ENCODE assay signal across 8 cellular contexts in genomic region chr6:43768983-43769525, GRCh38. TPM values are rescaled to one million over a fixed set of nuclear protein-coding genes. Genes with fewer than 3 reads are reported as not detected.
DNase-seq lines count a peak whose midpoint lies in the region; ATAC-seq and TF ChIP-seq lines count a peak whose summit lies in the region.

No MANE protein-coding gene starts in this region.

- H3K27ac Mint-ChIP-seq in naive B cell: peak overlapping the region in 4 of 6 donors; percentile 57 to 90 (median 86)

- no peak overlapping the region for H3K27ac ChIP-seq in Karpas-422 (ENCODE audit: low read length)

- peaks cover 37% of the 10 kb centered on the region for H3K79me2 ChIP-seq in Karpas-422 (ENCODE audit: low read length)

- H3K4me3 ChIP-seq in Karpas-422 (ENCODE audit: low read length) (no peak overlapping the region), choroid plexus epithelial cell (ENCODE audit: low read depth, low read length) (no peak overlapping the region)

- H3K4me2 ChIP-seq in Karpas-422 (ENCODE audit: low read depth, low read length, poor library complexity, severe bottlenecking): peak overlapping the region; percentile 95

- DNase-seq in AG20443 (ENCODE audit: low spot score): peak; percentile 91
- DNase-seq in Karpas-422: no peak
- peak; percentile 54 for DNase-seq in choroid plexus epithelial cell (ENCODE audit: low read depth)
- DNase-seq in naive B cell: no peak
- DNase-seq in HPDE6-E6E7 (ENCODE audit: extremely low spot score): no peak
- DNase-seq in KG1 (lab: John Stamatoyannopoulos, UW): no peak
- DNase-seq in NCI-H510A (lab: John Stamatoyannopoulos, UW): no peak

- H3K27me3 Mint-ChIP-seq in naive B cell: peaks cover 17 to 57% (median 29%) of the 10 kb centered on the region in 3 donors

- H3K4me3 Mint-ChIP-seq in naive B cell: peak overlapping the region; percentile 89 to 99 (median 94)

- H2AFZ ChIP-seq in Karpas-422 (ENCODE audit: low read length): no peak overlapping the region

- H3K36me3 Mint-ChIP-seq in naive B cell: no peaks in the 10 kb centered on the region

- no peaks in the 10 kb centered on the region for H3K36me3 ChIP-seq in Karpas-422 (ENCODE audit: insufficient read depth, low read length)

- H3K4me1 ChIP-seq in Karpas-422 (ENCODE audit: low read length): peaks cover 25% of the 10 kb centered on the region

- H3K9ac ChIP-seq in Karpas-422 (ENCODE audit: low read length): no peak overlapping the region

- no peaks in the 10 kb centered on the region; the same call in 1 of the 2 replicates for H4K20me1 ChIP-seq in Karpas-422 (ENCODE audit: insufficient read depth, low read depth, low read length)

- TF ChIP-seq CTCF in choroid plexus epithelial cell (conservative IDR thresholded peaks at IDR 0.05; ENCODE audit: low read depth, low read length): no peak

- no peaks in the 10 kb centered on the region for H3K9me3 Mint-ChIP-seq in naive B cell

- peak in 1 of 2 donors; percentile 0 for ATAC-seq in naive B cell (ENCODE audit: low read depth in 2 of 2)
- ATAC-seq in HG02763 (IDR thresholded peaks at IDR 0.05; ENCODE audit: unreplicated experiment): no peak

- H3K4me1 Mint-ChIP-seq in naive B cell: peaks cover 21 to 29% (median 23%) of the 10 kb centered on the region in 3 donors

- no peaks in the 10 kb centered on the region for H3K9me2 ChIP-seq in Karpas-422 (replicated peaks; ENCODE audit: insufficient read depth, low read length)

- no peaks in the 10 kb centered on the region for H3K9me3 ChIP-seq in Karpas-422 (ENCODE audit: low read length)

- no peaks in the 10 kb centered on the region for H3K27me3 ChIP-seq in Karpas-422 (ENCODE audit: low read length)

RNA-seq across cellular contexts. Expression of gene VEGFA, which starts 1.0 kb away (rescaled TPM):
- 146 and 217 TPM in 2 replicates for total RNA-seq in Karpas-422 (2014; rRNA removed; shearing (Covaris generic); ENCODE audit: low replicate concordance)
- under 1 TPM in 4 of 6 donors, not detected in 2; 0.08 to 0.70 (median 0.41) TPM for polyA plus RNA-seq in naive B cell (ENCODE audit: low read depth in 6 of 6)

Comparison
In these comparisons a context has a peak if more than half of its experiments do, and no peak if none do; other contexts are left out.
1. DNase-seq: peak in AG20443 (single experiment) and choroid plexus epithelial cell (single experiment); none in Karpas-422 (single experiment), naive B cell (single experiment), HPDE6-E6E7 (single experiment), KG1 (single experiment) and NCI-H510A (single experiment).